8 cellular contexts compared by ENCODE assay signal in the genomic region with DNA sequence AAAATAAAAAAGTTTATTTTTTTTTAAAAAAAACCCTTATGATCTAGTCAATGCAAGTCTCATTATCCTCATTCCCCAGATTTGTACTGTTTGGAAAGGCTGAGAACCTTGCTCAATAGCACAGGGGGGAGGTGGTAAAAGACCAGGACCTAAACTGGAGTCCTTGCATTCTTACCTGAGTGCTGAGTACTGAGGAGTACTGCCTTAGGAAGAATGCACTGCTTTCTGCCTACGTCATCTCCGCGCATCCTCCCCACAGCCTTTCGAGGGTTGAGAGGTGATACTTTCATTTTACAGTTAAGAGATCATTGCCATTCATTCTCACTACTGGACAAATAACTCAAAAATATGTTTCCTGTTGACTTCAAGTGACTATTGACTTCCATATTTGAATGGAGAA.
DNase-seq lines count a peak whose midpoint lies in the region; ATAC-seq, FAIRE-seq and TF ChIP-seq lines count a peak whose summit lies in the region.

No MANE protein-coding gene starts in this region.

- in situ Hi-C loops in GM12878 (cut with MboI) (no loop called here), HAP-1 (cut with MboI; ENCODE audit: low sequenced_read_pairs) (no loop called here)

- WGBS in GM12878 (ENCODE audit: insufficient coverage, insufficient replicate concordance, low lambda C conversion rate, missing lambda C conversion rate): 98% methylated on average over 4 of the region's 4 CpGs

- intact Hi-C loops in GM12878 (cut with micrococcal nuclease; ENCODE audit: unreplicated experiment) (no loop called here), head of caudate nucleus (cut with DNase I) (no loop called here)

- POLR2A ChIA-PET in GM12878 (lab: Charles Lee): no interaction called here

- H3K36me3 ChIP-seq in GM12878 (ENCODE audit: control insufficient read depth in 2 of 2, insufficient read depth in 2 of 2, low read length in 1 of 2) (no peaks in the 10 kb centered on the region), HAP-1 (replicated peaks) (no peaks in the 10 kb centered on the region)

- TF ChIP-seq EP300 in GM12878 (IDR thresholded peaks at IDR 0.05; ENCODE audit: borderline replicate concordance in 1 of 2, control insufficient read depth in 1 of 2, low read depth in 2 of 2, low read length in 2 of 2): no peak

- H3K27me3 ChIP-seq in GM12878 (replicated peaks in 1 of 2; ENCODE audit: control insufficient read depth in 2 of 2, insufficient read depth in 2 of 2, low read length in 1 of 2) (no peaks in the 10 kb centered on the region), HAP-1 (ENCODE audit: low read depth) (no peaks in the 10 kb centered on the region)

- TF ChIP-seq POLR2A in GM12878 (IDR thresholded peaks at IDR 0.05; ENCODE audit: low read depth, low read length) (no peak), GM12892 (IDR thresholded peaks at IDR 0.05; ENCODE audit: low read depth, low read length) (no peak)

- peaks cover 1% of the 10 kb centered on the region; the same call in 1 of the 2 replicates for H3K79me2 ChIP-seq in GM12878 (ENCODE audit: control insufficient read depth, insufficient read depth, low read length)

- RAD21 ChIA-PET in GM12878 (lab: Charles Lee; ENCODE audit: unreplicated experiment): no interaction called here

- CTCF ChIA-PET in GM12878 (lab: Yijun Ruan, JAX): no interaction called here

- peaks cover 4% of the 10 kb centered on the region; the same call in 1 of the 2 replicates for H3K4me1 ChIP-seq in GM12878 (ENCODE audit: control insufficient read depth, insufficient read depth, low read length)
- H3K4me1 ChIP-seq in HAP-1: no peaks in the 10 kb centered on the region

- BruUV-seq in GM12878 (replicated peaks; lab: Mats Ljungman, UMichigan): no TSS peak

- no peak for TF ChIP-seq CTCF in GM12878 (IDR thresholded peaks at IDR 0.05 in 2 of 3, conservative IDR thresholded peaks at IDR 0.05 in 1 of 3; ENCODE audit: control insufficient read depth in 2 of 3, extremely low read depth in 1 of 3, insufficient read depth in 1 of 3, low read depth in 3 of 3, low read length in 3 of 3)

- H3K9me3 ChIP-seq in GM12878 (replicated peaks; ENCODE audit: control insufficient read depth, insufficient read depth, low read length) (no peaks in the 10 kb centered on the region; the same call in 2 of the 3 replicates), HAP-1 (no peaks in the 10 kb centered on the region)

- H2AFZ ChIP-seq in GM12878 (ENCODE audit: control insufficient read depth, low read depth, low read length): no peak overlapping the region

- TF ChIP-seq RAD21 in GM12878 (IDR thresholded peaks at IDR 0.05; ENCODE audit: insufficient read depth, low read depth, low read length): no peak

- DNase-seq in GM12878 (ENCODE audit: low read depth, low spot score) (peak; percentile 35), HAP-1 (ENCODE audit: low spot score in 2 of 2) (no peak), GM12892 (ENCODE audit: insufficient read length) (no peak), head of caudate nucleus (no peak)
- peak; percentile 26 to 28 for DNase-seq in stimulated activated CD8-positive, alpha-beta memory T cell treated with anti-CD3 and anti-CD28 coated beads, Interleukin-2, amount 100 ng/mL, for 48 hours (ENCODE audit: low read depth in 2 of 2)

- no peak overlapping the region for H3K9ac ChIP-seq in GM12878 (ENCODE audit: control insufficient read depth, insufficient read depth, low read length)

- H3K4me3 ChIP-seq in GM12878 (no peak overlapping the region), HAP-1 (no peak overlapping the region)

- no peak overlapping the region for H3K27ac ChIP-seq in GM12878 (ENCODE audit: control insufficient read depth, insufficient read depth)

- no peak overlapping the region for H3K4me2 ChIP-seq in GM12878 (ENCODE audit: control insufficient read depth, insufficient read depth)

- FAIRE-seq in GM12878 (lab: Jason Lieb, UNC): no peak
- no peak for FAIRE-seq in GM12892 (lab: Jason Lieb, UNC)

- SMC1A ChIA-PET in GM12878 (lab: Charles Lee; ENCODE audit: uncharacterized antibody, unreplicated experiment): no interaction called here

- ATAC-seq in GM21367 (IDR thresholded peaks at IDR 0.05; ENCODE audit: unreplicated experiment) (peak; percentile 55), HG03521 (IDR thresholded peaks at IDR 0.05; ENCODE audit: unreplicated experiment) (peak; percentile 86), GM12878 (peak; percentile 87), GM19023 (IDR thresholded peaks at IDR 0.05; ENCODE audit: unreplicated experiment) (no peak)

- no peaks in the 10 kb centered on the region for H4K20me1 ChIP-seq in GM12878 (ENCODE audit: control insufficient read depth, insufficient read depth)

TF ChIP-seq in GM12878, 131 proteins besides CTCF, POLR2A, EP300 and RAD21:
- no peak for TF ChIP-seq RCOR1 (conservative IDR thresholded peaks at IDR 0.05; ENCODE audit: low read depth, low read length)
- TF ChIP-seq IRF4 (IDR thresholded peaks at IDR 0.05; ENCODE audit: low read depth, low read length): no peak
- TF ChIP-seq NFYA (IDR thresholded peaks at IDR 0.05; ENCODE audit: borderline replicate concordance, low read depth, low read length): no peak
- TF ChIP-seq, protein P1, sequence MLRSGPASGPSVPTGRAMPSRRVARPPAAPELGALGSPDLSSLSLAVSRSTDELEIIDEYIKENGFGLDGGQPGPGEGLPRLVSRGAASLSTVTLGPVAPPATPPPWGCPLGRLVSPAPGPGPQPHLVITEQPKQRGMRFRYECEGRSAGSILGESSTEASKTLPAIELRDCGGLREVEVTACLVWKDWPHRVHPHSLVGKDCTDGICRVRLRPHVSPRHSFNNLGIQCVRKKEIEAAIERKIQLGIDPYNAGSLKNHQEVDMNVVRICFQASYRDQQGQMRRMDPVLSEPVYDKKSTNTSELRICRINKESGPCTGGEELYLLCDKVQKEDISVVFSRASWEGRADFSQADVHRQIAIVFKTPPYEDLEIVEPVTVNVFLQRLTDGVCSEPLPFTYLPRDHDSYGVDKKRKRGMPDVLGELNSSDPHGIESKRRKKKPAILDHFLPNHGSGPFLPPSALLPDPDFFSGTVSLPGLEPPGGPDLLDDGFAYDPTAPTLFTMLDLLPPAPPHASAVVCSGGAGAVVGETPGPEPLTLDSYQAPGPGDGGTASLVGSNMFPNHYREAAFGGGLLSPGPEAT (IDR thresholded peaks at IDR 0.05; ENCODE audit: low read depth): no peak
- TF ChIP-seq TCF7 (IDR thresholded peaks at IDR 0.05; ENCODE audit: borderline replicate concordance): no peak
- 0 out of 2 replicates have a peak, but pooled peaks have one; percentile 37 for TF ChIP-seq ATF7 (IDR thresholded peaks at IDR 0.05; ENCODE audit: low read depth)

Comparison
In these comparisons a context has a peak if more than half of its experiments do, and no peak if none do; other contexts are left out.
1. DNase-seq: peak in GM12878 (single experiment) and stimulated activated CD8-positive, alpha-beta memory T cell treated with anti-CD3 and anti-CD28 coated beads, Interleukin-2, amount 100 ng/mL, for 48 hours (2 of 2); none in HAP-1 (0 of 2), GM12892 (single experiment) and head of caudate nucleus (0 of 42).